Comparison of ENCODE assay signal across 11 cellular contexts in the genomic region with DNA sequence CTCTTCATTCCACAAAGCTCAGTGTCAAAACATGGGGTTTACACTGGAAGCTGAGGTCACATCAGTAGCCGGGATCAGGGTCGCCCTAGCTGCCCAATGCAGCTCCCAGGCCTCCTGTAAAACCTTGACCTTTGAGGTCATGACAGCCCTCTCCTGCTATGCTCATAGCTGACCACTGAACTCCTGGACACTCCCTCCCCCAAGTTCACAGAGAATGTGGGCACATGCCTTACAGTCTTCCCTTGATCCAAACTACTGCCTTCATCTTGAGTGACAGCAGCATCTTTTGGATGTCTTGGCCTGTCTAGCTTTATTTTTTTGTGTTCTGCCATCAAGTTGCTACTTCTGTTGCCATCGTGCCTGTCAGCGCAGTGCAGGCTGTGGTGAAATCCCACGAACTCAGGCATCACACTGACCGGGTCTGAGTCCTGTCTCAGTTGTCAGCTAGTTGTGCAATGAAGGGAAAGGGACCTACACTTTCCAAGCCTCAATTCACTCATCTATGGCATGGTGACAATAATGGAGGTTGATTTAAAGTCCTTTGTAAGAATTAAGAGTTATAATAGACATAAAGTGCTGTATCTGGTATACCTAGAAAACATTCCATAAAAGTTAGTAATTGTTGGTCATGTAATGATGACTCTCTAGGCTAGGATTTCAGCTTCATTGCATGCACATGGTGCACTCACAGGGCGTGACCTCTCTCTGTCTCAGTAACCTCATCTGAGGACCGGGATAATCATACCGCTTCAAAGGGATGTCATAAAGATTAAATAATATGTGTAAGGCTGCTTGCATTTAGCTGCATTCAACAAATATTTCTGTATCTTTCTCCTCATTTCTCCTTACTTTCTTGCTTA. TPM values are rescaled to one million over a fixed set of nuclear protein-coding genes. Genes with fewer than 3 reads are reported as not detected.
DNase-seq lines count a peak whose midpoint lies in the region; ATAC-seq and TF ChIP-seq lines count a peak whose summit lies in the region.
"Had no signal": no experiment of that assay in that cellular context is flagged by ENCODE, and none has a peak within 500 bp of the region (broad histone marks: within the 10 kb centered on the region; RNA-seq: fewer than 3 reads in every experiment).

No MANE protein-coding gene starts in this region.

- peaks cover 77% of the 10 kb centered on the region for H3K4me1 ChIP-seq in BLaER1
- H3K4me1 ChIP-seq: gastroesophageal sphincter had no signal

- no peak for TF ChIP-seq CTCF in astrocyte of the cerebellum (IDR thresholded peaks at IDR 0.05; ENCODE audit: low read depth, low read length, missing control alignments)
- TF ChIP-seq CTCF in osteocyte (IDR thresholded peaks at IDR 0.05): no peak

- H3K27ac ChIP-seq in BLaER1: peak overlapping the region; percentile 82
- H3K27ac ChIP-seq: gastroesophageal sphincter had no signal

- H3K27me3 Mint-ChIP-seq in memory B cell (no peaks in the 10 kb centered on the region), osteocyte (ENCODE audit: unreplicated experiment) (no peaks in the 10 kb centered on the region)
- peaks cover 5% of the 10 kb centered on the region for H3K27me3 Mint-ChIP-seq in activated CD8-positive, alpha-beta T cell treated with anti-CD3 and anti-CD28 coated beads, Interleukin-2, amount 10 ng/mL, durations not matched to agents 7 days and 5 days (ENCODE audit: low read depth)

- H4K20me1 ChIP-seq in BLaER1: no peaks in the 10 kb centered on the region

- H3K9me3 Mint-ChIP-seq in memory B cell (no peaks in the 10 kb centered on the region), osteocyte (ENCODE audit: unreplicated experiment) (no peaks in the 10 kb centered on the region)
- no peaks in the 10 kb centered on the region for H3K9me3 Mint-ChIP-seq in activated CD8-positive, alpha-beta T cell treated with anti-CD3 and anti-CD28 coated beads, Interleukin-2, amount 10 ng/mL, durations not matched to agents 7 days and 5 days (ENCODE audit: insufficient read depth)

- H3K9ac ChIP-seq in BLaER1: no peak overlapping the region

- H3K4me3 ChIP-seq in BLaER1 (no peak overlapping the region), astrocyte of the cerebellum (ENCODE audit: low read depth, low read length) (no peak overlapping the region), H7 (ENCODE audit: insufficient read depth, low read depth, low read length) (no peak overlapping the region)
- H3K4me3 ChIP-seq: gastroesophageal sphincter, K562 had no signal

- H3K9me3 ChIP-seq in BLaER1: no peaks in the 10 kb centered on the region
- H3K9me3 ChIP-seq: gastroesophageal sphincter had no signal

- no peak overlapping the region for H3K4me3 Mint-ChIP-seq in memory B cell
- H3K4me3 Mint-ChIP-seq in osteocyte (ENCODE audit: unreplicated experiment): no peak overlapping the region
- H3K4me3 Mint-ChIP-seq in activated CD8-positive, alpha-beta T cell treated with anti-CD3 and anti-CD28 coated beads, Interleukin-2, amount 10 ng/mL, durations not matched to agents 7 days and 5 days: no peak overlapping the region
- H3K4me3 Mint-ChIP-seq: activated CD4-positive, alpha-beta T cell treated with anti-CD3 and anti-CD28 coated beads for 36 hours had no signal

- POLR2A ChIA-PET in activated CD8-positive, alpha-beta T cell treated with anti-CD3 and anti-CD28 coated beads, Interleukin-2, amount 10 ng/mL, durations not matched to agents 7 days and 5 days (lab: Charles Lee): interaction anchor here (1.4 kb wide), 1 partner anchor 25 kb away, joined by 3 read pairs; no protein-coding TSS in a partner anchor

- no peaks in the 10 kb centered on the region for H3K27me3 ChIP-seq in BLaER1
- no peaks in the 10 kb centered on the region for H3K27me3 ChIP-seq in H7 (ENCODE audit: control insufficient read depth, insufficient read depth, low read length)
- H3K27me3 ChIP-seq: gastroesophageal sphincter had no signal

- H3K4me1 Mint-ChIP-seq in memory B cell: peaks cover 28% of the 10 kb centered on the region
- H3K4me1 Mint-ChIP-seq in osteocyte (ENCODE audit: unreplicated experiment): peaks cover 10% of the 10 kb centered on the region
- H3K4me1 Mint-ChIP-seq in activated CD8-positive, alpha-beta T cell treated with anti-CD3 and anti-CD28 coated beads, Interleukin-2, amount 10 ng/mL, durations not matched to agents 7 days and 5 days (ENCODE audit: low read depth): peaks cover 24% of the 10 kb centered on the region
- H3K4me1 Mint-ChIP-seq: activated CD4-positive, alpha-beta T cell treated with anti-CD3 and anti-CD28 coated beads for 36 hours had no signal

- H3K36me3 ChIP-seq in BLaER1: no peaks in the 10 kb centered on the region
- no peaks in the 10 kb centered on the region for H3K36me3 ChIP-seq in H7 (replicated peaks; ENCODE audit: control insufficient read depth, insufficient read depth, low read length)
- H3K36me3 ChIP-seq: gastroesophageal sphincter had no signal

- peak overlapping the region; percentile 82 for H3K4me2 ChIP-seq in BLaER1

- H3K27ac Mint-ChIP-seq in memory B cell: no peak overlapping the region
- H3K27ac Mint-ChIP-seq in osteocyte (ENCODE audit: unreplicated experiment): no peak overlapping the region
- H3K27ac Mint-ChIP-seq in activated CD8-positive, alpha-beta T cell treated with anti-CD3 and anti-CD28 coated beads, Interleukin-2, amount 10 ng/mL, durations not matched to agents 7 days and 5 days: no peak overlapping the region
- H3K27ac Mint-ChIP-seq: activated CD4-positive, alpha-beta T cell treated with anti-CD3 and anti-CD28 coated beads for 36 hours had no signal

- DNase-seq in LHCN-M2 (ENCODE audit: low read depth): peak; percentile 96
- DNase-seq in astrocyte of the cerebellum (ENCODE audit: low read depth): peak; percentile 64
- DNase-seq in memory B cell (ENCODE audit: low spot score in 2 of 2): no peak
- no peak for DNase-seq in osteocyte (ENCODE audit: extremely low spot score, unreplicated experiment)
- no peak for DNase-seq in activated CD8-positive, alpha-beta T cell treated with anti-CD3 and anti-CD28 coated beads, Interleukin-2, amount 10 ng/mL, durations not matched to agents 7 days and 5 days
- DNase-seq in SHP77 (lab: John Stamatoyannopoulos, UW): no peak
- DNase-seq in H7: no peak
- DNase-seq: activated CD4-positive, alpha-beta T cell treated with anti-CD3 and anti-CD28 coated beads for 36 hours had no signal

- CTCF ChIA-PET in activated CD8-positive, alpha-beta T cell treated with anti-CD3 and anti-CD28 coated beads, Interleukin-2, amount 10 ng/mL, durations not matched to agents 7 days and 5 days (lab: Charles Lee): interaction anchor here (1.3 kb wide), 1 partner anchor 21 kb away, joined by 3 read pairs; no protein-coding TSS in a partner anchor

- no peaks in the 10 kb centered on the region for H3K36me3 Mint-ChIP-seq in memory B cell
- H3K36me3 Mint-ChIP-seq in osteocyte (ENCODE audit: unreplicated experiment): no peaks in the 10 kb centered on the region
- H3K36me3 Mint-ChIP-seq in activated CD8-positive, alpha-beta T cell treated with anti-CD3 and anti-CD28 coated beads, Interleukin-2, amount 10 ng/mL, durations not matched to agents 7 days and 5 days (ENCODE audit: low read depth): peaks cover 8% of the 10 kb centered on the region

- ATAC-seq in memory B cell (ENCODE audit: low read depth): peak; percentile 36
- no peak for ATAC-seq in activated CD8-positive, alpha-beta T cell treated with anti-CD3 and anti-CD28 coated beads, Interleukin-2, amount 10 ng/mL, durations not matched to agents 7 days and 5 days
- ATAC-seq: activated CD4-positive, alpha-beta T cell treated with anti-CD3 and anti-CD28 coated beads for 36 hours; gastroesophageal sphincter; K562 had no signal

- in situ Hi-C loops in astrocyte of the cerebellum (cut with HindIII; ENCODE audit: low sequenced_read_pairs): no loop called here

RNA-seq across cellular contexts. Expression of gene ALOX5AP, which starts 16.5 kb away (rescaled TPM):
- total RNA-seq in LHCN-M2 (2014; rRNA removed): 1.2 and 1.6 TPM in 2 replicates
- polyA plus RNA-seq in LHCN-M2 (2012): 0.96 TPM
- total RNA-seq in osteocyte: not detected in 2 replicates
- total RNA-seq in activated CD8-positive, alpha-beta T cell treated with anti-CD3 and anti-CD28 coated beads, Interleukin-2, amount 10 ng/mL, durations not matched to agents 7 days and 5 days: 10 to 100 TPM; 71.0 to 75.4 TPM
- not detected in 2 replicates for total RNA-seq in H7 (2014; rRNA removed; shearing (Covaris generic))
- polyA plus RNA-seq: K562 had no signal

Comparison
In these comparisons a context has a peak if more than half of its experiments do, and no peak if none do; other contexts are left out.
1. DNase-seq: peak in LHCN-M2 (single experiment) and astrocyte of the cerebellum (single experiment); none in memory B cell (0 of 2), osteocyte (single experiment), activated CD8-positive, alpha-beta T cell treated with anti-CD3 and anti-CD28 coated beads, Interleukin-2, amount 10 ng/mL, durations not matched to agents 7 days and 5 days (single experiment), SHP77 (0 of 2) and H7 (single experiment).
2. RNA of gene ALOX5AP, which starts 16.5 kb away (total RNA-seq): 71.0 to 75.4 TPM in activated CD8-positive, alpha-beta T cell treated with anti-CD3 and anti-CD28 coated beads, Interleukin-2, amount 10 ng/mL, durations not matched to agents 7 days and 5 days; 1.2 to 1.6 TPM in LHCN-M2, not detected in osteocyte and not detected in H7; every median in the first group is over 10 times any median in the second.